Comparison of ENCODE assay signal across 12 cellular contexts in the genomic region with DNA sequence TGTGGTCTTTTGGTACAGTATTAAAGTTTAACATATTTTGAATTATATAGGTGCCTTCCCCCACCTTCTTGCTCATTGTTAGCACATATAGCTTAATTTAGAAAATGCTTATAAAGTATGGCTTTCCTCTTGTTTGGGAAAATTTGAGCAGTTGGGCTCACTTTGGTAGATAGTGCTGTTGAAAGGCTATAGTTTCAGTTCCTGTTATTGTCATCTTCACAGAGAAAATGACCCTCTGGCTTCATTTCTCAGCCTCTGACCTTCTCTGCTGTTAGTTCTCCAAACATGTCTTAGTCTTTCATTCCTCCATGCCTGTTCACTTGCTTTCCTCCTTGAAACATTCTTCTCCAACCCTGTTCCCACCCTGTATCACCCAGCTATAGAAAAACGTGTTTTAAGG.
DNase-seq lines count a peak whose midpoint lies in the region; ATAC-seq and TF ChIP-seq lines count a peak whose summit lies in the region.
"Had no signal": no experiment of that assay in that cellular context is flagged by ENCODE, and none has a peak within 500 bp of the region (broad histone marks: within the 10 kb centered on the region; RNA-seq: fewer than 3 reads in every experiment).

No MANE protein-coding gene starts in this region.

- no peak overlapping the region for H4K8ac ChIP-seq in mesendoderm (ENCODE audit: low read depth, low read length)

- ATAC-seq in GM19467 (IDR thresholded peaks at IDR 0.05; ENCODE audit: unreplicated experiment) (peak; percentile 70), HG02970 (IDR thresholded peaks at IDR 0.05; ENCODE audit: low FRiP score, unreplicated experiment) (peak; percentile 60), T-helper 17 cell (no peak)
- ATAC-seq: activated CD8-positive, alpha-beta T cell treated with anti-CD3 and anti-CD28 coated beads, Interleukin-2, amount 10 ng/mL, durations not matched to agents 7 days and 5 days; SK-N-SH treated with all-trans-retinoic acid at 6 μM for 48 hours had no signal

- TF ChIP-seq POLR2A in Peyer's patch (IDR thresholded peaks at IDR 0.05): no peak

- H2BK15ac ChIP-seq in mesendoderm (replicated peaks; ENCODE audit: low read depth): no peak overlapping the region

- H2AK5ac ChIP-seq in mesendoderm (ENCODE audit: low read length): no peak overlapping the region

- WGBS in mesendoderm (ENCODE audit: extremely low coverage, insufficient coverage, low lambda C conversion rate): no CpG with 5 or more reads among the region's 1 CpG

- H3K4me1 Mint-ChIP-seq in T-helper 17 cell: peaks cover 6% of the 10 kb centered on the region
- H3K4me1 Mint-ChIP-seq: nephron progenitor cell had no signal

- H3K4me3 Mint-ChIP-seq in T-helper 17 cell: no peak overlapping the region
- H3K4me3 Mint-ChIP-seq: activated CD8-positive, alpha-beta T cell treated with anti-CD3 and anti-CD28 coated beads, Interleukin-2, amount 10 ng/mL, durations not matched to agents 7 days and 5 days; nephron progenitor cell had no signal

- no peak overlapping the region for H2BK5ac ChIP-seq in mesendoderm (ENCODE audit: low read length)

- no peaks in the 10 kb centered on the region for H3K27me3 ChIP-seq in Peyer's patch
- no peaks in the 10 kb centered on the region for H3K27me3 ChIP-seq in mesendoderm (ENCODE audit: insufficient read depth, low read length, poor library complexity)
- H3K27me3 ChIP-seq: stomach had no signal

- H3K79me2 ChIP-seq in mesendoderm (ENCODE audit: control insufficient read depth, insufficient read depth, low read length): no peaks in the 10 kb centered on the region

- no peak overlapping the region for H3K4ac ChIP-seq in mesendoderm (ENCODE audit: low read depth, low read length)

- H3K36me3 Mint-ChIP-seq in T-helper 17 cell (ENCODE audit: low read depth): peaks cover 6% of the 10 kb centered on the region

- no peak overlapping the region for H3K18ac ChIP-seq in mesendoderm (ENCODE audit: low read length)

- no peak overlapping the region for H3K9ac ChIP-seq in mesendoderm (ENCODE audit: low read length)

- no peak overlapping the region for H3K27ac Mint-ChIP-seq in T-helper 17 cell
- H3K27ac Mint-ChIP-seq: activated CD8-positive, alpha-beta T cell treated with anti-CD3 and anti-CD28 coated beads, Interleukin-2, amount 10 ng/mL, durations not matched to agents 7 days and 5 days; nephron progenitor cell had no signal

- H3K4me1 ChIP-seq in Peyer's patch (no peaks in the 10 kb centered on the region), mesendoderm (ENCODE audit: control insufficient read depth, low read depth, low read length) (no peaks in the 10 kb centered on the region)
- H3K4me1 ChIP-seq: stomach had no signal

- H4K5ac ChIP-seq in mesendoderm (ENCODE audit: low read length): no peak overlapping the region

- no peak overlapping the region for H3K4me2 ChIP-seq in mesendoderm (ENCODE audit: low read length)

- no peaks in the 10 kb centered on the region for H3K79me1 ChIP-seq in mesendoderm (ENCODE audit: low read length)

- no peak overlapping the region for H2BK120ac ChIP-seq in mesendoderm (ENCODE audit: low read depth, low read length)

- H3K36me3 ChIP-seq in Peyer's patch (no peaks in the 10 kb centered on the region), mesendoderm (ENCODE audit: control insufficient read depth, insufficient read depth, low read length) (no peaks in the 10 kb centered on the region)

- H3K27ac ChIP-seq in Peyer's patch: no peak overlapping the region
- H3K27ac ChIP-seq in mesendoderm (ENCODE audit: low read depth, low read length): no peak overlapping the region
- H3K27ac ChIP-seq: stomach had no signal

- H3K9me3 ChIP-seq in T-helper 17 cell (ENCODE audit: control insufficient read depth, low read length, poor library complexity, severe bottlenecking) (no peaks in the 10 kb centered on the region), Peyer's patch (no peaks in the 10 kb centered on the region)
- H3K9me3 ChIP-seq: stomach had no signal

- no peak overlapping the region for H3K23ac ChIP-seq in mesendoderm (ENCODE audit: low read length)

- DNase-seq in GM13976 (ENCODE audit: low spot score): peak; percentile 12
- DNase-seq in MV-4-11 (lab: John Stamatoyannopoulos, UW): peak; percentile 86
- DNase-seq in T-helper 17 cell: no peak
- no peak for DNase-seq in Peyer's patch
- no peak for DNase-seq in NCI-H2081 treated with DMSO at 0.1 percent for 48 hours (lab: John Stamatoyannopoulos, UW)
- DNase-seq in mesendoderm: no peak
- DNase-seq: activated CD8-positive, alpha-beta T cell treated with anti-CD3 and anti-CD28 coated beads, Interleukin-2, amount 10 ng/mL, durations not matched to agents 7 days and 5 days; nephron progenitor cell; stomach had no signal

- H3K27me3 Mint-ChIP-seq in T-helper 17 cell: no peaks in the 10 kb centered on the region

- in situ Hi-C loops in GM13976 (cut with MboI; ENCODE audit: low sequenced_read_pairs, unreplicated experiment): loop anchor here (25.0 kb wide), 1 partner anchor 586 kb away; a partner anchor contains a TSS

- TF ChIP-seq CTCF in GM13976 (IDR thresholded peaks at IDR 0.05; ENCODE audit: borderline replicate concordance, control extremely low read depth, extremely low read depth, insufficient read depth, missing control alignments) (no peak), Peyer's patch (IDR thresholded peaks at IDR 0.05) (no peak)

- no peak overlapping the region for H3K56ac ChIP-seq in mesendoderm (ENCODE audit: low read length)

- no peak overlapping the region for H3K4me3 ChIP-seq in Peyer's patch
- no peak overlapping the region for H3K4me3 ChIP-seq in mesendoderm (ENCODE audit: low read length)
- H3K4me3 ChIP-seq: stomach had no signal

Comparison
In these comparisons a context has a peak if more than half of its experiments do, and no peak if none do; other contexts are left out.
1. DNase-seq: peak in GM13976 (single experiment) and MV-4-11 (single experiment); none in T-helper 17 cell (0 of 3), Peyer's patch (0 of 3), NCI-H2081 treated with DMSO at 0.1 percent for 48 hours (single experiment) and mesendoderm (single experiment).